In the genomic region with DNA sequence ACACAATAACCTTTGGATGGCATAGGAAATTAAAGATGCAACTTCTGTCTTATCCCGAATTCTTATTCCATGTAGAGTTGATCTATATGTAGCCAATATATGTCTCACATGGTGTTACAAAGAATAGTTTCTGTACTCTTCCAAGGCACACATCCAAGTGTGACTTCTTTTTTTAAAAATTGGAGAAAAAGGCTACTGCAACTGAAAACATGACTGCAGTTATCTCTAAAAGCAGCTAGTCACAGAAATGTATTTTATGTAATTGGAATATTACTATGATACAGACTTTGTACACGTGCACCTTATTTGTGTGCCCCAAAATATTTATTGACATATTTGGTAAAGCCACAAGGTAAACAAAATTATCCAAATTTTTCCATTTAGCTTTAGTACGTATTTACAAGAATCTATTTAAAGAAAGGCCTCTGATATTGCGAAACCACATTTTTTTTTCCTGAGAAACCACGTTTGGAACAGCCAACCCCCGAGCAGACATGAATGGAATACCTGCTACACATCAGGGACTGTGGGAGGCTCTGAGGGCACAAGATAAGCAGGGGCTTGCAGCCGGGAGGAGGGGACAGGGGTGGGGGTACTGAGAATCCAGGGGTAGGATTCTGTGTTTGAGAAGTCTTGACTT, we compare ENCODE assay signal across 17 cellular contexts.
A peak's percentile ranks its signal among the peaks of the same experiment; 100 is the strongest.
DNase-seq lines count a peak whose midpoint lies in the region; ATAC-seq and TF ChIP-seq lines count a peak whose summit lies in the region.
"Had no signal": no experiment of that assay in that cellular context is flagged by ENCODE, and none has a peak within 500 bp of the region (broad histone marks: within the 10 kb centered on the region; RNA-seq: fewer than 3 reads in every experiment).

No MANE protein-coding gene starts in this region.

- no peak overlapping the region for H4K8ac ChIP-seq in mesendoderm (ENCODE audit: low read depth, low read length)

- no peak overlapping the region for H3K9ac ChIP-seq in mesendoderm (ENCODE audit: low read length)
- H3K9ac ChIP-seq: BLaER1 had no signal

- no peak overlapping the region for H3K4me2 ChIP-seq in mesendoderm (ENCODE audit: low read length)
- H3K4me2 ChIP-seq: BLaER1 had no signal

- CTCF ChIA-PET in AG04449 (lab: Yijun Ruan, JAX) = interaction anchor here (1.6 kb wide), 1 partner anchor 134 kb away, joined by 5 read pairs; the partner anchor contains the start of gene WDR41

- TF ChIP-seq CTCF in AG04449 (IDR thresholded peaks at IDR 0.05; ENCODE audit: insufficient read depth, low read length, missing control alignments) (no peak), WERI-Rb-1 (IDR thresholded peaks at IDR 0.05; ENCODE audit: low read depth, low read length) (no peak)

- peak overlapping the region; percentile 35 for H3K27ac ChIP-seq in cingulate gyrus (ENCODE audit: low read depth, low read length)
- H3K27ac ChIP-seq in mesendoderm (ENCODE audit: low read depth, low read length) = no peak overlapping the region
- H3K27ac ChIP-seq in WERI-Rb-1 = no peak overlapping the region
- H3K27ac ChIP-seq: BLaER1, pancreas, upper lobe of left lung had no signal

- no peak overlapping the region for H3K23ac ChIP-seq in mesendoderm (ENCODE audit: low read length)

- H3K4me1 ChIP-seq in mesendoderm (ENCODE audit: control insufficient read depth, low read depth, low read length) = no peaks in the 10 kb centered on the region
- H3K4me1 ChIP-seq: BLaER1, pancreas, upper lobe of left lung had no signal

- H2BK120ac ChIP-seq in mesendoderm (ENCODE audit: low read depth, low read length) = no peak overlapping the region

- no peak overlapping the region for H2BK5ac ChIP-seq in mesendoderm (ENCODE audit: low read length)

- DNase-seq in AG04449 (ENCODE audit: low read depth, low spot score) (peak; percentile 38), HS-5 (ENCODE audit: low read depth) (peak; percentile 29), mesendoderm (peak; percentile 16), WERI-Rb-1 (no peak), NCI-H2227 (lab: John Stamatoyannopoulos, UW; ENCODE audit: unreplicated experiment) (no peak)
- DNase-seq: activated CD4-positive, alpha-beta T cell treated with anti-CD3 and anti-CD28 coated beads for 4 hours; activated T-cell treated with anti-CD3 and anti-CD28 coated beads, Interleukin-2, amount 50 U/mL, for 4 hours; anterior cingulate cortex; DND-41; NCI-H446 treated with DMSO at 0.1 percent for 48 hours; pancreas; T-helper 1 cell; upper lobe of left lung had no signal

- no CpG with 5 or more reads among the region's 7 CpGs for WGBS in mesendoderm (ENCODE audit: extremely low coverage, insufficient coverage, low lambda C conversion rate)

- H3K27me3 ChIP-seq in mesendoderm (ENCODE audit: insufficient read depth, low read length, poor library complexity) (no peaks in the 10 kb centered on the region), WERI-Rb-1 (ENCODE audit: insufficient read depth, low read depth, severe bottlenecking) (no peaks in the 10 kb centered on the region)
- H3K27me3 ChIP-seq: BLaER1, pancreas, upper lobe of left lung had no signal

- H3K36me3 ChIP-seq in mesendoderm (ENCODE audit: control insufficient read depth, insufficient read depth, low read length) = no peaks in the 10 kb centered on the region
- no peaks in the 10 kb centered on the region for H3K36me3 ChIP-seq in WERI-Rb-1
- H3K36me3 ChIP-seq: BLaER1, pancreas, upper lobe of left lung had no signal

- no peaks in the 10 kb centered on the region for H3K9me3 ChIP-seq in WERI-Rb-1 (ENCODE audit: severe bottlenecking)
- H3K9me3 ChIP-seq: BLaER1, pancreas, upper lobe of left lung had no signal

- POLR2A ChIA-PET in AG04449 (lab: Yijun Ruan, JAX) = no interaction called here

- no peak overlapping the region for H3K4ac ChIP-seq in mesendoderm (ENCODE audit: low read depth, low read length)

- H3K79me2 ChIP-seq in mesendoderm (ENCODE audit: control insufficient read depth, insufficient read depth, low read length) = no peaks in the 10 kb centered on the region

- ATAC-seq in HG02981 (IDR thresholded peaks at IDR 0.05; ENCODE audit: unreplicated experiment) = no peak
- ATAC-seq in HG03520 (IDR thresholded peaks at IDR 0.05; ENCODE audit: unreplicated experiment) = no peak
- ATAC-seq: activated T-cell treated with anti-CD3 and anti-CD28 coated beads, Interleukin-2, amount 50 U/mL, for 4 hours; pancreas had no signal

- no peak overlapping the region for H3K56ac ChIP-seq in mesendoderm (ENCODE audit: low read length)

- no peak overlapping the region for H3K18ac ChIP-seq in mesendoderm (ENCODE audit: low read length)

- no peak overlapping the region for H2AK5ac ChIP-seq in mesendoderm (ENCODE audit: low read length)

- H3K79me1 ChIP-seq in mesendoderm (ENCODE audit: low read length) = no peaks in the 10 kb centered on the region

- no peak overlapping the region for H4K5ac ChIP-seq in mesendoderm (ENCODE audit: low read length)

- H3K4me3 ChIP-seq in AG04449 (ENCODE audit: low read depth, low read length) = no peak overlapping the region
- H3K4me3 ChIP-seq in mesendoderm (ENCODE audit: low read length) = no peak overlapping the region
- no peak overlapping the region for H3K4me3 ChIP-seq in WERI-Rb-1 (ENCODE audit: low read depth, low read length)
- H3K4me3 ChIP-seq: BLaER1, pancreas, upper lobe of left lung had no signal

- no peak overlapping the region for H2BK15ac ChIP-seq in mesendoderm (replicated peaks; ENCODE audit: low read depth)

Comparison
In these comparisons a context has a peak if more than half of its experiments do, and no peak if none do; other contexts are left out.
1. DNase-seq: peak in AG04449 (single experiment), HS-5 (single experiment) and mesendoderm (single experiment); none in WERI-Rb-1 (single experiment) and NCI-H2227 (single experiment).